Comparison of ENCODE assay signal across 8 cellular contexts in genomic region chr2:190791347-190791982, GRCh38.
DNase-seq lines count a peak whose midpoint lies in the region; ATAC-seq and TF ChIP-seq lines count a peak whose summit lies in the region.

No MANE protein-coding gene starts in this region.

- no peak overlapping the region for H3K27ac ChIP-seq in OCI-LY7 (ENCODE audit: low read depth, low read length, poor library complexity, severe bottlenecking)

- no peaks in the 10 kb centered on the region for H3K27me3 ChIP-seq in kidney epithelial cell (ENCODE audit: control insufficient read depth, insufficient read depth, low read length)

- no peaks in the 10 kb centered on the region for H3K4me1 ChIP-seq in OCI-LY7 (ENCODE audit: insufficient read depth, low read length, poor library complexity, severe bottlenecking)

- no peak overlapping the region for H2AFZ ChIP-seq in OCI-LY7 (ENCODE audit: low read length)

- no peak for ATAC-seq in HG03520 (IDR thresholded peaks at IDR 0.05; ENCODE audit: unreplicated experiment)

- no TSS peak for BruUV-seq in OCI-LY7 (replicated peaks; lab: Mats Ljungman, UMichigan)

- no peaks in the 10 kb centered on the region for H3K9me2 ChIP-seq in OCI-LY7 (ENCODE audit: insufficient read depth, low read length)

- H3K4me3 ChIP-seq in NB4 (ENCODE audit: low read depth, low read length) (no peak overlapping the region), astrocyte of the cerebellum (ENCODE audit: low read depth, low read length) (no peak overlapping the region), kidney epithelial cell (ENCODE audit: low read depth, low read length) (no peak overlapping the region), OCI-LY7 (ENCODE audit: low read depth, low read length, poor library complexity, severe bottlenecking) (no peak overlapping the region)

- no peaks in the 10 kb centered on the region for H3K9me3 ChIP-seq in OCI-LY7 (ENCODE audit: low read length)

- in situ Hi-C loops in astrocyte of the cerebellum (cut with HindIII; ENCODE audit: low sequenced_read_pairs) = loop anchor here (25.0 kb wide), 1 partner anchor 246 kb away; no protein-coding TSS in a partner anchor

- intact Hi-C loops in OCI-LY7 (cut with micrococcal nuclease; ENCODE audit: unreplicated experiment) = no loop called here

- no peaks in the 10 kb centered on the region for H4K20me1 ChIP-seq in OCI-LY7 (ENCODE audit: insufficient read depth, low read length)

- TF ChIP-seq POLR2A in NB4 (IDR thresholded peaks at IDR 0.05; ENCODE audit: extremely low read depth, insufficient read length) = no peak

- H3K4me2 ChIP-seq in OCI-LY7 (ENCODE audit: low read length) = no peak overlapping the region

- no peaks in the 10 kb centered on the region for H3K79me2 ChIP-seq in OCI-LY7 (ENCODE audit: insufficient read depth, low read depth, low read length)

- CTCF ChIA-PET in OCI-LY7 (lab: Charles Lee; ENCODE audit: unreplicated experiment) = no interaction called here

- no peak for TF ChIP-seq CTCF in NB4 (IDR thresholded peaks at IDR 0.05; ENCODE audit: low read depth, low read length)
- no peak for TF ChIP-seq CTCF in astrocyte of the cerebellum (IDR thresholded peaks at IDR 0.05; ENCODE audit: low read depth, low read length, missing control alignments)
- TF ChIP-seq CTCF in kidney epithelial cell (IDR thresholded peaks at IDR 0.05; ENCODE audit: insufficient read depth, low read length, poor library complexity, severe bottlenecking) = no peak
- no peak for TF ChIP-seq CTCF in OCI-LY7 (conservative IDR thresholded peaks at IDR 0.05; ENCODE audit: low read length)

- peak; percentile 65 for DNase-seq in AG08395 (ENCODE audit: low spot score)
- peak; percentile 64 for DNase-seq in NB4 (ENCODE audit: low read depth)
- DNase-seq in astrocyte of the cerebellum (ENCODE audit: low read depth) = peak; percentile 27
- DNase-seq in kidney epithelial cell (ENCODE audit: low read depth) = peak; percentile 89
- DNase-seq in stimulated activated CD8-positive, alpha-beta memory T cell treated with anti-CD3 and anti-CD28 coated beads, Interleukin-7, amount 100 ng/mL, for 4 hours (ENCODE audit: low read depth in 2 of 2) = peak; percentile 51 to 60
- DNase-seq in NCI-H2107 (lab: John Stamatoyannopoulos, UW) = no peak
- no peak for DNase-seq in OCI-LY7 (ENCODE audit: low spot score)

- POLR2A ChIA-PET in OCI-LY7 (lab: Charles Lee) = no interaction called here

- H3K36me3 ChIP-seq in kidney epithelial cell (ENCODE audit: control insufficient read depth, insufficient read depth, low read length) = no peaks in the 10 kb centered on the region
- no peaks in the 10 kb centered on the region for H3K36me3 ChIP-seq in OCI-LY7 (ENCODE audit: insufficient read depth, low read length)

Comparison
In these comparisons a context has a peak if more than half of its experiments do, and no peak if none do; other contexts are left out.
1. DNase-seq: peak in AG08395 (single experiment), NB4 (single experiment), astrocyte of the cerebellum (single experiment), kidney epithelial cell (single experiment) and stimulated activated CD8-positive, alpha-beta memory T cell treated with anti-CD3 and anti-CD28 coated beads, Interleukin-7, amount 100 ng/mL, for 4 hours (2 of 2); none in NCI-H2107 (single experiment) and OCI-LY7 (single experiment).